ENCODE assay signal across 10 cellular contexts in genomic region chr6:30481213-30481964, GRCh38. TPM values are rescaled to one million over a fixed set of nuclear protein-coding genes. Genes with fewer than 3 reads are reported as not detected.
DNase-seq lines count a peak whose midpoint lies in the region; ATAC-seq and TF ChIP-seq lines count a peak whose summit lies in the region.
"Had no signal": no experiment of that assay in that cellular context is flagged by ENCODE, and none has a peak within 500 bp of the region (broad histone marks: within the 10 kb centered on the region; RNA-seq: fewer than 3 reads in every experiment).

No MANE protein-coding gene starts in this region.

- no peak overlapping the region for H2BK12ac ChIP-seq in H9 (ENCODE audit: insufficient read length, low read depth, low read length)

- peaks cover 54 to 65% (median 60%) of the 10 kb centered on the region in 11 experiments for H3K27me3 ChIP-seq in BLaER1 treated with 17β-estradiol and CSF1 and Interleukin-3, amounts not matched to agents 10 nM and 100 nM
- peaks cover 17% of the 10 kb centered on the region; the same call in 1 of the 2 replicates for H3K27me3 ChIP-seq in H9 (ENCODE audit: insufficient read depth, low read length)

- H3K23ac ChIP-seq in H9 (ENCODE audit: insufficient read length, low read depth, low read length), result no peak overlapping the region

- peaks cover 2% of the 10 kb centered on the region for H3K23me2 ChIP-seq in H9 (ENCODE audit: insufficient read length, low read depth, low read length, poor library complexity, severe bottlenecking)

- no peak overlapping the region for H2BK20ac ChIP-seq in H9 (ENCODE audit: low read depth, low read length, poor library complexity, severe bottlenecking)

- H2AFZ ChIP-seq in H9 (ENCODE audit: low read length), result no peak overlapping the region

- no peak overlapping the region for H3K56ac ChIP-seq in H9 (ENCODE audit: insufficient read length, low read depth, low read length)

- H3K79me1 ChIP-seq in H9 (ENCODE audit: insufficient read depth, low read depth, low read length, poor library complexity, severe bottlenecking), result no peaks in the 10 kb centered on the region

- H3K27me3 Mint-ChIP-seq in H9 (ENCODE audit: low read depth), result peaks cover 71% of the 10 kb centered on the region
- peaks cover 63% of the 10 kb centered on the region for H3K27me3 Mint-ChIP-seq in activated T-helper 2 cell treated with anti-CD3 and anti-CD28 coated beads, Interferon-gamma antibody, Interleukin-2, Interleukin-4, amounts not matched to agents 10 μg/mL and 5 μg/mL and 100 μg/mL, durations not matched to agents 14 hours and 24 hours and 36 hours (ENCODE audit: low read depth)

- peak overlapping the region in 3 of 10 experiments; percentile 11 to 22 (median 17); a peak in 2 of 20 replicates for H3K4me3 ChIP-seq in BLaER1 treated with 17β-estradiol and CSF1 and Interleukin-3, amounts not matched to agents 10 nM and 100 nM

- H2AK5ac ChIP-seq in H9 (ENCODE audit: insufficient read length, low read length), result no peak overlapping the region

- no peak for DNase-seq in H9
- no peak for DNase-seq in activated T-helper 2 cell treated with anti-CD3 and anti-CD28 coated beads, Interferon-gamma antibody, Interleukin-2, Interleukin-4, amounts not matched to agents 10 μg/mL and 5 μg/mL and 100 μg/mL, durations not matched to agents 14 hours and 24 hours and 36 hours (ENCODE audit: low spot score)
- DNase-seq in iPS-NIHi11 (ENCODE audit: low spot score), result peak; percentile 29
- no peak for DNase-seq in HUDEP-2 (lab: John Stamatoyannopoulos, UW; ENCODE audit: unreplicated experiment in 76 of 76)
- no peak for DNase-seq in islet precursor cell
- DNase-seq in NCI-H2171 (lab: John Stamatoyannopoulos, UW), result no peak

- H3K4me2 ChIP-seq in BLaER1 treated with 17β-estradiol and CSF1 and Interleukin-3, amounts not matched to agents 10 nM and 100 nM, result peak overlapping the region; percentile 53 to 80 (median 64)
- peak overlapping the region; percentile 30 for H3K4me2 ChIP-seq in H9 (ENCODE audit: insufficient read depth, insufficient read length, low read length)

- TF ChIP-seq CTCF in H9 (conservative IDR thresholded peaks at IDR 0.05), result no peak; the same call in 2 of the 3 replicates

- peaks cover 15 to 23% (median 19%) of the 10 kb centered on the region in 11 experiments; a peak in 20 of 22 replicates for H3K9me3 ChIP-seq in BLaER1 treated with 17β-estradiol and CSF1 and Interleukin-3, amounts not matched to agents 10 nM and 100 nM (replicated peaks in 1 of 11)
- H3K9me3 ChIP-seq in H9 (ENCODE audit: control insufficient read depth, low read depth, low read length), result no peaks in the 10 kb centered on the region

- no peak overlapping the region for H3K14ac ChIP-seq in H9 (ENCODE audit: insufficient read depth, low read length)

- H4K91ac ChIP-seq in H9 (ENCODE audit: insufficient read length, low read depth, low read length), result no peak overlapping the region

- H3K4me3 Mint-ChIP-seq in H9, result peak overlapping the region; percentile 50 to 66
- peak overlapping the region; percentile 7 for H3K4me3 Mint-ChIP-seq in activated T-helper 2 cell treated with anti-CD3 and anti-CD28 coated beads, Interferon-gamma antibody, Interleukin-2, Interleukin-4, amounts not matched to agents 10 μg/mL and 5 μg/mL and 100 μg/mL, durations not matched to agents 14 hours and 24 hours and 36 hours (ENCODE audit: low read depth)

- no peaks in the 10 kb centered on the region for H3K36me3 ChIP-seq in BLaER1 treated with 17β-estradiol and CSF1 and Interleukin-3, amounts not matched to agents 10 nM and 100 nM

- H3K4ac ChIP-seq in H9 (ENCODE audit: low read depth, low read length), result no peak overlapping the region

- H4K20me1 ChIP-seq in BLaER1 treated with 17β-estradiol and CSF1 and Interleukin-3, amounts not matched to agents 10 nM and 100 nM, result peaks cover 0 to 20% (median 17%) of the 10 kb centered on the region in 11 experiments; a peak in 12 of 22 replicates
- no peaks in the 10 kb centered on the region for H4K20me1 ChIP-seq in H9 (ENCODE audit: control insufficient read depth, insufficient read depth, insufficient read length)

- H3K27ac ChIP-seq in BLaER1 treated with 17β-estradiol and CSF1 and Interleukin-3, amounts not matched to agents 10 nM and 100 nM, result no peak overlapping the region
- H3K27ac ChIP-seq in H9 (ENCODE audit: insufficient read length, low read depth, low read length), result no peak overlapping the region
- H3K27ac ChIP-seq: RWPE1 had no signal

- H3K36me3 Mint-ChIP-seq in H9 (ENCODE audit: insufficient read depth in 1 of 3, low read depth in 3 of 3), result no peaks in the 10 kb centered on the region
- H3K36me3 Mint-ChIP-seq in activated T-helper 2 cell treated with anti-CD3 and anti-CD28 coated beads, Interferon-gamma antibody, Interleukin-2, Interleukin-4, amounts not matched to agents 10 μg/mL and 5 μg/mL and 100 μg/mL, durations not matched to agents 14 hours and 24 hours and 36 hours (ENCODE audit: low read depth), result no peaks in the 10 kb centered on the region
- H3K36me3 Mint-ChIP-seq: naive B cell had no signal

- no peak overlapping the region for H2BK15ac ChIP-seq in H9 (ENCODE audit: low read depth, low read length)

- H3K18ac ChIP-seq in H9 (ENCODE audit: insufficient read length, low read depth, low read length), result no peak overlapping the region

- no CpG with 5 or more reads among the region's 33 CpGs for WGBS in H9 (ENCODE audit: extremely low coverage, insufficient read length, low lambda C conversion rate)

- H2BK5ac ChIP-seq in H9 (ENCODE audit: insufficient read length, low read length), result no peak overlapping the region

- H4K8ac ChIP-seq in H9 (replicated peaks; ENCODE audit: insufficient read length, low read depth, low read length), result no peak overlapping the region

- no peak overlapping the region for H2BK120ac ChIP-seq in H9 (ENCODE audit: low read depth, low read length, poor library complexity, severe bottlenecking)

- no peak overlapping the region for H4K5ac ChIP-seq in H9 (ENCODE audit: insufficient read length, low read depth, low read length)

- H3K4me1 Mint-ChIP-seq in H9, result peaks cover 13 to 14% of the 10 kb centered on the region in 2 experiments
- peaks cover 20% of the 10 kb centered on the region for H3K4me1 Mint-ChIP-seq in activated T-helper 2 cell treated with anti-CD3 and anti-CD28 coated beads, Interferon-gamma antibody, Interleukin-2, Interleukin-4, amounts not matched to agents 10 μg/mL and 5 μg/mL and 100 μg/mL, durations not matched to agents 14 hours and 24 hours and 36 hours (ENCODE audit: low read depth)

- H3K4me1 ChIP-seq in BLaER1 treated with 17β-estradiol and CSF1 and Interleukin-3, amounts not matched to agents 10 nM and 100 nM, result peaks cover 22 to 30% (median 28%) of the 10 kb centered on the region in 10 experiments
- no peaks in the 10 kb centered on the region for H3K4me1 ChIP-seq in H9 (ENCODE audit: insufficient read depth, low read length)

- no peaks in the 10 kb centered on the region; a peak in 1 of 5 replicates for H3K9me3 Mint-ChIP-seq in H9
- no peaks in the 10 kb centered on the region for H3K9me3 Mint-ChIP-seq in activated T-helper 2 cell treated with anti-CD3 and anti-CD28 coated beads, Interferon-gamma antibody, Interleukin-2, Interleukin-4, amounts not matched to agents 10 μg/mL and 5 μg/mL and 100 μg/mL, durations not matched to agents 14 hours and 24 hours and 36 hours
- H3K9me3 Mint-ChIP-seq: naive B cell had no signal

- H3K9ac ChIP-seq in BLaER1 treated with 17β-estradiol and CSF1 and Interleukin-3, amounts not matched to agents 10 nM and 100 nM, result peak overlapping the region in 1 of 11 experiments; percentile 0; a peak in 1 of 22 replicates
- no peak overlapping the region for H3K9ac ChIP-seq in H9 (ENCODE audit: extremely low read depth, insufficient read length, low read length)

- intact Hi-C loops in activated T-helper 2 cell treated with anti-CD3 and anti-CD28 coated beads, Interferon-gamma antibody, Interleukin-2, Interleukin-4, amounts not matched to agents 10 μg/mL and 5 μg/mL and 100 μg/mL, durations not matched to agents 14 hours and 24 hours and 36 hours (cut with micrococcal nuclease), result no loop called here

- no peak overlapping the region for H3T11ph ChIP-seq in H9 (ENCODE audit: low read length)

- H3K79me2 ChIP-seq in H9 (ENCODE audit: insufficient read depth, low read length), result no peaks in the 10 kb centered on the region

- H3K27ac Mint-ChIP-seq in H9, result no peak overlapping the region
- no peak overlapping the region for H3K27ac Mint-ChIP-seq in activated T-helper 2 cell treated with anti-CD3 and anti-CD28 coated beads, Interferon-gamma antibody, Interleukin-2, Interleukin-4, amounts not matched to agents 10 μg/mL and 5 μg/mL and 100 μg/mL, durations not matched to agents 14 hours and 24 hours and 36 hours

- no peak for ATAC-seq in HG03025 (IDR thresholded peaks at IDR 0.05; ENCODE audit: low FRiP score, unreplicated experiment)

RNA-seq across cellular contexts. Expression of gene HLA-E, which starts 7.9 kb away (rescaled TPM):
- total RNA-seq in H9 (2021), result 24.2 and 28.1 TPM in 2 replicates
- 358 and 360 TPM in 2 replicates for total RNA-seq in activated T-helper 2 cell treated with anti-CD3 and anti-CD28 coated beads, Interferon-gamma antibody, Interleukin-2, Interleukin-4, amounts not matched to agents 10 μg/mL and 5 μg/mL and 100 μg/mL, durations not matched to agents 14 hours and 24 hours and 36 hours

Comparison
In these comparisons a context has a peak if more than half of its experiments do, and no peak if none do; other contexts are left out.
1. RNA of gene HLA-E, which starts 7.9 kb away (total RNA-seq): 358 to 360 TPM in activated T-helper 2 cell treated with anti-CD3 and anti-CD28 coated beads, Interferon-gamma antibody, Interleukin-2, Interleukin-4, amounts not matched to agents 10 μg/mL and 5 μg/mL and 100 μg/mL, durations not matched to agents 14 hours and 24 hours and 36 hours; 24.2 to 28.1 TPM in H9; every median in the first group is over 10 times any median in the second.